1 cellular context compared by ENCODE assay signal in the genomic region with DNA sequence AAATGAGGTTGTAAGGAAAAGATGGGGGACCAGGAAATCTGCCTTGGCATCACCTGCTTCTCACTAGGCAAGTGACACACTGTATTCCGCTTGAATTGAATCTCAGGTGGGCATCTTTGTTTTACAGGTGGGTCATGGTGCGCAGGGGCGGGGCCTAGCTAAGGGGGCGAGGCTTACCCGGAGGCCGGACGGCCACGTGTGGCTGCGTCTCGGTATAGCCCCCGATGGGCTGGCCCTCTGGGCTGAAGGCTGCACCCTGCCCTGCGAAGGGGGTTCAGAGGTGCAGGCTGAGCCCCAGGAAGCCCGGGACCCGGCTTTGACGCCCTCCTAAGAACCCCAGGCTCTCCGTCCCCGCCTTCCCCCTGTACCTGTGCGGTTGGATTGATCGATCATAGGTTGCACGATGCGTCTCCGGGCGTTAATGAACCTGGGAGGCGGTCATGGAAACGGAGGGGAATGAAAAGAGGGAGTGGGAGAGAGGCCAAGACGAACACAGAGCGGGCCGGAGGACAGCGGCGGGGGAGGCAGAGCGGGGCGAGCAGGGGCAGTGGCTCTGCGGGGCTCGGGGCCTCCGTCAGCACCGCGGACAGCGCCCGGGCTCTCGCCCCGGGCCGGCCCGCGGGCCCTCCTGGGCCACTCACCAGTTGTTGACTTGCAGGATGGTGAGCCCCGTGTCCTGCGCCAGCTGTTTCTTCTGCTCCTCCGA.
TF ChIP-seq lines count a peak whose summit lies in the region.

No MANE protein-coding gene starts in this region.

TF ChIP-seq in HepG2, 621 proteins besides CTCF, POLR2A, EP300 and RAD21 (continued from another document and continues in another):
- TF ChIP-seq, protein P1, sequence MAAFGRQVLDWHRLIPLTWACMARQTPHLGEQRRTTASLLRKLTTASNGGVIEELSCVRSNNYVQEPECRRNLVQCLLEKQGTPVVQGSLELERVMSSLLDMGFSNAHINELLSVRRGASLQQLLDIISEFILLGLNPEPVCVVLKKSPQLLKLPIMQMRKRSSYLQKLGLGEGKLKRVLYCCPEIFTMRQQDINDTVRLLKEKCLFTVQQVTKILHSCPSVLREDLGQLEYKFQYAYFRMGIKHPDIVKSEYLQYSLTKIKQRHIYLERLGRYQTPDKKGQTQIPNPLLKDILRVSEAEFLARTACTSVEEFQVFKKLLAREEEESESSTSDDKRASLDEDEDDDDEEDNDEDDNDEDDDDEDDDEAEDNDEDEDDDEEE (CRISPR knock-in tag; IDR thresholded peaks at IDR 0.05) = no peak
- TF ChIP-seq, protein P2, sequence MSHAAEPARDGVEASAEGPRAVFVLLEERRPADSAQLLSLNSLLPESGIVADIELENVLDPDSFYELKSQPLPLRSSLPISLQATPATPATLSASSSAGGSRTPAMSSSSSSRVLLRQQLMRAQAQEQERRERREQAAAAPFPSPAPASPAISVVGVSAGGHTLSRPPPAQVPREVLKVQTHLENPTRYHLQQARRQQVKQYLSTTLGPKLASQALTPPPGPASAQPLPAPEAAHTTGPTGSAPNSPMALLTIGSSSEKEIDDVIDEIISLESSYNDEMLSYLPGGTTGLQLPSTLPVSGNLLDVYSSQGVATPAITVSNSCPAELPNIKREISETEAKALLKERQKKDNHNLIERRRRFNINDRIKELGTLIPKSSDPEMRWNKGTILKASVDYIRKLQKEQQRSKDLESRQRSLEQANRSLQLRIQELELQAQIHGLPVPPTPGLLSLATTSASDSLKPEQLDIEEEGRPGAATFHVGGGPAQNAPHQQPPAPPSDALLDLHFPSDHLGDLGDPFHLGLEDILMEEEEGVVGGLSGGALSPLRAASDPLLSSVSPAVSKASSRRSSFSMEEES (CRISPR knock-in tag; IDR thresholded peaks at IDR 0.05) = peak; percentile 59; the same call in 1 of the 2 replicates
- no peak for TF ChIP-seq MEIS1 (CRISPR knock-in tag; IDR thresholded peaks at IDR 0.05; ENCODE audit: borderline replicate concordance)
- TF ChIP-seq HDAC2 (CRISPR knock-in tag; IDR thresholded peaks at IDR 0.05) = 0 out of 2 replicates have a peak, but pooled peaks have one; percentile 16
- TF ChIP-seq TGIF2 (CRISPR knock-in tag; IDR thresholded peaks at IDR 0.05) = 0 out of 2 replicates have a peak, but pooled peaks have one; percentile 49
- TF ChIP-seq IKZF4 (CRISPR knock-in tag; IDR thresholded peaks at IDR 0.05; ENCODE audit: borderline replicate concordance, low read depth, not compliant biosample characterization) = no peak
- TF ChIP-seq, protein P3, sequence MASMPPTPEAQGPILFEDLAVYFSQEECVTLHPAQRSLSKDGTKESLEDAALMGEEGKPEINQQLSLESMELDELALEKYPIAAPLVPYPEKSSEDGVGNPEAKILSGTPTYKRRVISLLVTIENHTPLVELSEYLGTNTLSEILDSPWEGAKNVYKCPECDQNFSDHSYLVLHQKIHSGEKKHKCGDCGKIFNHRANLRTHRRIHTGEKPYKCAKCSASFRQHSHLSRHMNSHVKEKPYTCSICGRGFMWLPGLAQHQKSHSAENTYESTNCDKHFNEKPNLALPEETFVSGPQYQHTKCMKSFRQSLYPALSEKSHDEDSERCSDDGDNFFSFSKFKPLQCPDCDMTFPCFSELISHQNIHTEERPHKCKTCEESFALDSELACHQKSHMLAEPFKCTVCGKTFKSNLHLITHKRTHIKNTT (CRISPR knock-in tag; IDR thresholded peaks at IDR 0.05) = no peak
- TF ChIP-seq, protein P4, sequence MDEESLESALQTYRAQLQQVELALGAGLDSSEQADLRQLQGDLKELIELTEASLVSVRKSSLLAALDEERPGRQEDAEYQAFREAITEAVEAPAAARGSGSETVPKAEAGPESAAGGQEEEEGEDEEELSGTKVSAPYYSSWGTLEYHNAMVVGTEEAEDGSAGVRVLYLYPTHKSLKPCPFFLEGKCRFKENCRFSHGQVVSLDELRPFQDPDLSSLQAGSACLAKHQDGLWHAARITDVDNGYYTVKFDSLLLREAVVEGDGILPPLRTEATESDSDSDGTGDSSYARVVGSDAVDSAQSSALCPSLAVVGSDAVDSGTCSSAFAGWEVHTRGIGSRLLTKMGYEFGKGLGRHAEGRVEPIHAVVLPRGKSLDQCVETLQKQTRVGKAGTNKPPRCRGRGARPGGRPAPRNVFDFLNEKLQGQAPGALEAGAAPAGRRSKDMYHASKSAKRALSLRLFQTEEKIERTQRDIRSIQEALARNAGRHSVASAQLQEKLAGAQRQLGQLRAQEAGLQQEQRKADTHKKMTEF (CRISPR knock-in tag; IDR thresholded peaks at IDR 0.05) = peak; percentile 21; the same call in 1 of the 2 replicates
- TF ChIP-seq ZNF441 (CRISPR knock-in tag; IDR thresholded peaks at IDR 0.05; ENCODE audit: borderline replicate concordance) = peak; percentile 55; the same call in 1 of the 2 replicates
- 0 out of 2 replicates have a peak, but pooled peaks have one; percentile 55 for TF ChIP-seq SRY (CRISPR knock-in tag; IDR thresholded peaks at IDR 0.05)
- TF ChIP-seq ZNF343 (CRISPR knock-in tag; IDR thresholded peaks at IDR 0.05) = no peak
- no peak for TF ChIP-seq RFXANK (CRISPR knock-in tag; IDR thresholded peaks at IDR 0.05)
- 0 out of 2 replicates have a peak, but pooled peaks have one; percentile 49 for TF ChIP-seq ETV6 (CRISPR knock-in tag; conservative IDR thresholded peaks at IDR 0.05)
- no peak for TF ChIP-seq JUND (CRISPR knock-in tag; IDR thresholded peaks at IDR 0.05)
- TF ChIP-seq, protein P5, sequence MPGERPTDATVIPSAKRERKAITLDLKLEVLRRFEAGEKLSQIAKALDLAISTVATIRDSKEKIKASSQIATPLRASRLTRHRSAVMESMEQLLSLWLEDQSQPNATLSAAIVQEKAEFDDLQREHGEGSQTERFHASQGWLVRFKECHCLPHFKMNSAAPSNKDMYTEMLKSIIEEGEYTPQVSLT (CRISPR knock-in tag; IDR thresholded peaks at IDR 0.05; ENCODE audit: borderline replicate concordance, low read depth) = no peak
- TF ChIP-seq, protein P6, sequence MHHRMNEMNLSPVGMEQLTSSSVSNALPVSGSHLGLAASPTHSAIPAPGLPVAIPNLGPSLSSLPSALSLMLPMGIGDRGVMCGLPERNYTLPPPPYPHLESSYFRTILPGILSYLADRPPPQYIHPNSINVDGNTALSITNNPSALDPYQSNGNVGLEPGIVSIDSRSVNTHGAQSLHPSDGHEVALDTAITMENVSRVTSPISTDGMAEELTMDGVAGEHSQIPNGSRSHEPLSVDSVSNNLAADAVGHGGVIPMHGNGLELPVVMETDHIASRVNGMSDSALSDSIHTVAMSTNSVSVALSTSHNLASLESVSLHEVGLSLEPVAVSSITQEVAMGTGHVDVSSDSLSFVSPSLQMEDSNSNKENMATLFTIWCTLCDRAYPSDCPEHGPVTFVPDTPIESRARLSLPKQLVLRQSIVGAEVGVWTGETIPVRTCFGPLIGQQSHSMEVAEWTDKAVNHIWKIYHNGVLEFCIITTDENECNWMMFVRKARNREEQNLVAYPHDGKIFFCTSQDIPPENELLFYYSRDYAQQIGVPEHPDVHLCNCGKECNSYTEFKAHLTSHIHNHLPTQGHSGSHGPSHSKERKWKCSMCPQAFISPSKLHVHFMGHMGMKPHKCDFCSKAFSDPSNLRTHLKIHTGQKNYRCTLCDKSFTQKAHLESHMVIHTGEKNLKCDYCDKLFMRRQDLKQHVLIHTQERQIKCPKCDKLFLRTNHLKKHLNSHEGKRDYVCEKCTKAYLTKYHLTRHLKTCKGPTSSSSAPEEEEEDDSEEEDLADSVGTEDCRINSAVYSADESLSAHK (CRISPR knock-in tag; IDR thresholded peaks at IDR 0.05; ENCODE audit: borderline replicate concordance) = no peak
- TF ChIP-seq, protein P7, sequence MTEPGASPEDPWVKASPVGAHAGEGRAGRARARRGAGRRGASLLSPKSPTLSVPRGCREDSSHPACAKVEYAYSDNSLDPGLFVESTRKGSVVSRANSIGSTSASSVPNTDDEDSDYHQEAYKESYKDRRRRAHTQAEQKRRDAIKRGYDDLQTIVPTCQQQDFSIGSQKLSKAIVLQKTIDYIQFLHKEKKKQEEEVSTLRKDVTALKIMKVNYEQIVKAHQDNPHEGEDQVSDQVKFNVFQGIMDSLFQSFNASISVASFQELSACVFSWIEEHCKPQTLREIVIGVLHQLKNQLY (CRISPR knock-in tag; IDR thresholded peaks at IDR 0.05) = no peak
- TF ChIP-seq SRSF9 (IDR thresholded peaks at IDR 0.05; ENCODE audit: borderline replicate concordance, insufficient read depth, low read depth, low read length, poor library complexity, severe bottlenecking) = no peak
- TF ChIP-seq ZNF792 (CRISPR knock-in tag; IDR thresholded peaks at IDR 0.05) = peak; percentile 47; the same call in 1 of the 2 replicates
- no peak for TF ChIP-seq ELF4 (CRISPR knock-in tag; IDR thresholded peaks at IDR 0.05; ENCODE audit: borderline replicate concordance)
- no peak for TF ChIP-seq ATRX (CRISPR knock-in tag; IDR thresholded peaks at IDR 0.05; ENCODE audit: borderline replicate concordance)
- 0 out of 2 replicates have a peak, but pooled peaks have one; percentile 55 for TF ChIP-seq MED13 (CRISPR knock-in tag; IDR thresholded peaks at IDR 0.05)
- no peak for TF ChIP-seq MIXL1 (CRISPR knock-in tag; IDR thresholded peaks at IDR 0.05)
- no peak for TF ChIP-seq SP2 (CRISPR knock-in tag; IDR thresholded peaks at IDR 0.05)
- TF ChIP-seq ZNF33B (CRISPR knock-in tag; IDR thresholded peaks at IDR 0.05) = peak; percentile 50; the same call in 1 of the 2 replicates
- TF ChIP-seq ZNF350 (CRISPR knock-in tag; IDR thresholded peaks at IDR 0.05; ENCODE audit: borderline replicate concordance, low read depth) = no peak
- no peak for TF ChIP-seq ZNF678 (CRISPR knock-in tag; IDR thresholded peaks at IDR 0.05)
- 0 out of 2 replicates have a peak, but pooled peaks have one; percentile 44 for TF ChIP-seq ZNF160 (CRISPR knock-in tag; IDR thresholded peaks at IDR 0.05)
- TF ChIP-seq KAT2B (IDR thresholded peaks at IDR 0.05; ENCODE audit: borderline replicate concordance, low read depth, low read length) = no peak
- peak; percentile 55; the same call in 1 of the 2 replicates for TF ChIP-seq ZNF232 (CRISPR knock-in tag; IDR thresholded peaks at IDR 0.05; ENCODE audit: borderline replicate concordance)
- 0 out of 2 replicates have a peak, but pooled peaks have one; percentile 31 for TF ChIP-seq ZNF547 (CRISPR knock-in tag; IDR thresholded peaks at IDR 0.05)
- no peak for TF ChIP-seq ARNT (IDR thresholded peaks at IDR 0.05)
- TF ChIP-seq TEAD2 (CRISPR knock-in tag; IDR thresholded peaks at IDR 0.05) = no peak
- TF ChIP-seq, protein P8, sequence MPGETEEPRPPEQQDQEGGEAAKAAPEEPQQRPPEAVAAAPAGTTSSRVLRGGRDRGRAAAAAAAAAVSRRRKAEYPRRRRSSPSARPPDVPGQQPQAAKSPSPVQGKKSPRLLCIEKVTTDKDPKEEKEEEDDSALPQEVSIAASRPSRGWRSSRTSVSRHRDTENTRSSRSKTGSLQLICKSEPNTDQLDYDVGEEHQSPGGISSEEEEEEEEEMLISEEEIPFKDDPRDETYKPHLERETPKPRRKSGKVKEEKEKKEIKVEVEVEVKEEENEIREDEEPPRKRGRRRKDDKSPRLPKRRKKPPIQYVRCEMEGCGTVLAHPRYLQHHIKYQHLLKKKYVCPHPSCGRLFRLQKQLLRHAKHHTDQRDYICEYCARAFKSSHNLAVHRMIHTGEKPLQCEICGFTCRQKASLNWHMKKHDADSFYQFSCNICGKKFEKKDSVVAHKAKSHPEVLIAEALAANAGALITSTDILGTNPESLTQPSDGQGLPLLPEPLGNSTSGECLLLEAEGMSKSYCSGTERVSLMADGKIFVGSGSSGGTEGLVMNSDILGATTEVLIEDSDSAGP (CRISPR knock-in tag; IDR thresholded peaks at IDR 0.05; ENCODE audit: borderline replicate concordance) = no peak; the same call in 1 of the 2 replicates
- no peak for TF ChIP-seq RBM39 (IDR thresholded peaks at IDR 0.05; ENCODE audit: low read depth, low read length, poor library complexity, severe bottlenecking)
- no peak for TF ChIP-seq HOXD1 (CRISPR knock-in tag; IDR thresholded peaks at IDR 0.05)
- no peak for TF ChIP-seq RARG (CRISPR knock-in tag; IDR thresholded peaks at IDR 0.05; ENCODE audit: low read depth)
- no peak for TF ChIP-seq MTF2 (CRISPR knock-in tag; IDR thresholded peaks at IDR 0.05; ENCODE audit: borderline replicate concordance)
- peak; percentile 35; the same call in 1 of the 2 replicates for TF ChIP-seq SAP130 (CRISPR knock-in tag; IDR thresholded peaks at IDR 0.05; ENCODE audit: low read depth)
- no peak for TF ChIP-seq ZNF780A (CRISPR knock-in tag; IDR thresholded peaks at IDR 0.05)
- peak; percentile 30 for TF ChIP-seq ZNF883 (CRISPR knock-in tag; IDR thresholded peaks at IDR 0.05; ENCODE audit: not compliant biosample characterization)
- TF ChIP-seq ZMAT3 (CRISPR knock-in tag; conservative IDR thresholded peaks at IDR 0.05) = peak; percentile 78; the same call in 1 of the 2 replicates
